9 cellular contexts compared by ENCODE assay signal in the genomic region with DNA sequence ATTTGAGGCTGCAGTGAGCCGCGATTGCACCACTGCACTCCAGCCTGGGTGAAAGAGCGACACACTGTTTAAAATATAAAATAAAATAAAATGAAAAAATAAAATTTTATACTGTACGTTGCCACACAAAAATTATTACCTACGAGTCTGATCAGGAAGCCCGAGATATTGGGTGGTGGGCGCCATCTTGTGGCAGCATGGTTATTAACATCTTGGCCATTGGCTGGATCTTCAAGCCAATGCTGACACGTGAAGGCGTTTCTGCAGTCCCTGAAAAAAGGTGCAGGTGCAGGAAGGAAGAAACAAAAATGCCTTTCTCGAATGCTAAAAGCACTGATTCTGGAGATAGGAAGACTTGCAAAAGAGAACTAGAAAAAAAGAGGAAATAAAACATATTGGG. TPM values are rescaled to one million over a fixed set of nuclear protein-coding genes. Genes with fewer than 3 reads are reported as not detected.
A peak's percentile ranks its signal among the peaks of the same experiment; 100 is the strongest.
DNase-seq lines count a peak whose midpoint lies in the region; ATAC-seq and TF ChIP-seq lines count a peak whose summit lies in the region.
"Had no signal": no experiment of that assay in that cellular context is flagged by ENCODE, and none has a peak within 500 bp of the region (broad histone marks: within the 10 kb centered on the region; RNA-seq: fewer than 3 reads in every experiment).

No MANE protein-coding gene starts in this region.

- TF ChIP-seq CTCF in GM12864 (IDR thresholded peaks at IDR 0.05; ENCODE audit: low read depth, low read length, missing control alignments) (peak; percentile 45), SK-N-SH (IDR thresholded peaks at IDR 0.05) (peak; percentile 74), heart right ventricle (IDR thresholded peaks at IDR 0.05) (peak; percentile 29 to 75 (median 60)), sigmoid colon (IDR thresholded peaks at IDR 0.05) (peak in 3 of 4 experiments; percentile 26 to 58 (median 36))

- peaks cover 8% of the 10 kb centered on the region for H3K4me1 Mint-ChIP-seq in activated naive CD8-positive, alpha-beta T cell treated with anti-CD3 and anti-CD28 coated beads, Interleukin-2, amount 10 ng/mL, durations not matched to agents 7 days and 5 days

- WGBS in SK-N-SH (ENCODE audit: low lambda C conversion rate) = 4% methylated on average over 10 of the region's 10 CpGs
- 13 to 16% methylated on average over 10 of the region's 10 CpGs for WGBS in heart right ventricle, 2 donors
- 11 to 15% methylated on average over 10 of the region's 10 CpGs for WGBS in sigmoid colon, 2 donors

- no peaks in the 10 kb centered on the region for H3K36me3 ChIP-seq in SK-N-SH (replicated peaks in 1 of 2; ENCODE audit: control insufficient read depth in 1 of 2, insufficient read depth in 2 of 2, low read length in 1 of 2)
- no peaks in the 10 kb centered on the region for H3K36me3 ChIP-seq in heart right ventricle
- no peaks in the 10 kb centered on the region for H3K36me3 ChIP-seq in sigmoid colon
- H3K36me3 ChIP-seq: gastrocnemius medialis had no signal

- TF ChIP-seq POLR2A in sigmoid colon (IDR thresholded peaks at IDR 0.05) = no peak

- no peaks in the 10 kb centered on the region for H3K79me2 ChIP-seq in SK-N-SH (ENCODE audit: insufficient read depth)

- no peak for DNase-seq in GM12864 (ENCODE audit: low read depth)
- peak; percentile 26 for DNase-seq in HuH-7 (ENCODE audit: low spot score)
- DNase-seq in SK-N-SH = peak; percentile 70
- DNase-seq in activated naive CD8-positive, alpha-beta T cell treated with anti-CD3 and anti-CD28 coated beads, Interleukin-2, amount 10 ng/mL, durations not matched to agents 7 days and 5 days = peak; percentile 66
- peak; percentile 29 to 43 for DNase-seq in heart right ventricle
- DNase-seq in sigmoid colon = peak; percentile 74
- DNase-seq in NCI-H1930 (lab: John Stamatoyannopoulos, UW) = no peak

- H3K9me3 ChIP-seq in SK-N-SH (no peaks in the 10 kb centered on the region), heart right ventricle (no peaks in the 10 kb centered on the region), sigmoid colon (no peaks in the 10 kb centered on the region)
- H3K9me3 ChIP-seq: gastrocnemius medialis had no signal

- H3K27ac ChIP-seq in SK-N-SH (ENCODE audit: low read depth in 2 of 2, low read length in 1 of 2) (no peak overlapping the region), heart right ventricle (no peak overlapping the region), sigmoid colon (no peak overlapping the region)
- H3K27ac ChIP-seq: gastrocnemius medialis had no signal

- peak; percentile 72 for TF ChIP-seq RAD21 in SK-N-SH (IDR thresholded peaks at IDR 0.05; ENCODE audit: low read length)

- no peak for TF ChIP-seq EP300 in SK-N-SH (IDR thresholded peaks at IDR 0.05; ENCODE audit: borderline replicate concordance in 1 of 2, low read depth in 1 of 2, low read length in 1 of 2)
- TF ChIP-seq EP300 in sigmoid colon (IDR thresholded peaks at IDR 0.05) = no peak

- no peaks in the 10 kb centered on the region for H3K9me3 Mint-ChIP-seq in activated naive CD8-positive, alpha-beta T cell treated with anti-CD3 and anti-CD28 coated beads, Interleukin-2, amount 10 ng/mL, durations not matched to agents 7 days and 5 days

- POLR2A ChIA-PET in SK-N-SH (lab: Yijun Ruan, JAX) = no interaction called here
- POLR2A ChIA-PET in activated naive CD8-positive, alpha-beta T cell treated with anti-CD3 and anti-CD28 coated beads, Interleukin-2, amount 10 ng/mL, durations not matched to agents 7 days and 5 days (lab: Charles Lee) = interaction anchor here (0.7 kb wide), 2 partner anchors 16 to 58 kb away, joined by 7 read pairs; no protein-coding TSS in a partner anchor

- no peaks in the 10 kb centered on the region for H3K4me1 ChIP-seq in SK-N-SH (ENCODE audit: control insufficient read depth in 1 of 2, insufficient read depth in 2 of 2, low read depth in 1 of 2, low read length in 1 of 2)
- peaks cover 0 to 13% (median 0%) of the 10 kb centered on the region in 9 donors for H3K4me1 ChIP-seq in heart right ventricle
- no peaks in the 10 kb centered on the region for H3K4me1 ChIP-seq in sigmoid colon
- H3K4me1 ChIP-seq: gastrocnemius medialis had no signal

- H3K27ac Mint-ChIP-seq in activated naive CD8-positive, alpha-beta T cell treated with anti-CD3 and anti-CD28 coated beads, Interleukin-2, amount 10 ng/mL, durations not matched to agents 7 days and 5 days = no peak overlapping the region

- no peak overlapping the region for H3K9ac ChIP-seq in SK-N-SH

- H3K4me3 ChIP-seq in GM12864 (ENCODE audit: low read depth, low read length) (no peak overlapping the region), SK-N-SH (ENCODE audit: low read depth in 2 of 2, low read length in 1 of 2) (no peak overlapping the region), heart right ventricle (no peak overlapping the region), sigmoid colon (no peak overlapping the region)
- H3K4me3 ChIP-seq: gastrocnemius medialis had no signal

- no peaks in the 10 kb centered on the region for H3K27me3 Mint-ChIP-seq in activated naive CD8-positive, alpha-beta T cell treated with anti-CD3 and anti-CD28 coated beads, Interleukin-2, amount 10 ng/mL, durations not matched to agents 7 days and 5 days

- no peaks in the 10 kb centered on the region for H4K20me1 ChIP-seq in SK-N-SH (ENCODE audit: insufficient read depth)

- no peaks in the 10 kb centered on the region for H3K36me3 Mint-ChIP-seq in activated naive CD8-positive, alpha-beta T cell treated with anti-CD3 and anti-CD28 coated beads, Interleukin-2, amount 10 ng/mL, durations not matched to agents 7 days and 5 days

- H2AFZ ChIP-seq in SK-N-SH (ENCODE audit: low read depth) = no peak overlapping the region

- CTCF ChIA-PET in SK-N-SH (lab: Yijun Ruan, JAX) = interaction anchor here (0.6 to 3.0 kb wide), 10 partner anchors 8 to 877 kb away, joined by 3 to 20 read pairs (median 4); no protein-coding TSS in a partner anchor

- H3K9me2 ChIP-seq in SK-N-SH = no peaks in the 10 kb centered on the region

- intact Hi-C loops in heart right ventricle (cut with DNase I) (no loop called here), sigmoid colon (cut with DNase I) (no loop called here)

- H3K4me2 ChIP-seq in SK-N-SH = no peak overlapping the region

- H3K27me3 ChIP-seq in SK-N-SH (ENCODE audit: insufficient read depth) (peaks cover 15% of the 10 kb centered on the region; the same call in 1 of the 2 replicates), heart right ventricle (peaks cover 0 to 26% (median 0%) of the 10 kb centered on the region in 7 donors), sigmoid colon (no peaks in the 10 kb centered on the region)
- H3K27me3 ChIP-seq: gastrocnemius medialis had no signal

- no peak overlapping the region for H3K4me3 Mint-ChIP-seq in activated naive CD8-positive, alpha-beta T cell treated with anti-CD3 and anti-CD28 coated beads, Interleukin-2, amount 10 ng/mL, durations not matched to agents 7 days and 5 days

- ATAC-seq in activated naive CD8-positive, alpha-beta T cell treated with anti-CD3 and anti-CD28 coated beads, Interleukin-2, amount 10 ng/mL, durations not matched to agents 7 days and 5 days (ENCODE audit: low read depth) = no peak
- ATAC-seq in heart right ventricle (no peak), HG02938 (IDR thresholded peaks at IDR 0.05; ENCODE audit: unreplicated experiment) (no peak)
- ATAC-seq: gastrocnemius medialis had no signal

- H3F3A ChIP-seq in SK-N-SH (replicated peaks; ENCODE audit: insufficient read depth) = no peaks in the 10 kb centered on the region

TF ChIP-seq in SK-N-SH, 30 proteins besides CTCF, POLR2A, EP300 and RAD21:
- TF ChIP-seq CHD2 (IDR thresholded peaks at IDR 0.05; ENCODE audit: low read length, partially characterized antibody) (no peak), TEAD4 (IDR thresholded peaks at IDR 0.05; ENCODE audit: borderline replicate concordance, insufficient read depth) (no peak), FOXJ3 (CRISPR knock-in tag; IDR thresholded peaks at IDR 0.05) (no peak), SMC3 (IDR thresholded peaks at IDR 0.05; ENCODE audit: low read depth, low read length) (peak; percentile 48)
- TF ChIP-seq, protein P1, sequence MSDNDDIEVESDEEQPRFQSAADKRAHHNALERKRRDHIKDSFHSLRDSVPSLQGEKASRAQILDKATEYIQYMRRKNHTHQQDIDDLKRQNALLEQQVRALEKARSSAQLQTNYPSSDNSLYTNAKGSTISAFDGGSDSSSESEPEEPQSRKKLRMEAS (IDR thresholded peaks at IDR 0.05; ENCODE audit: low read depth) = peak; percentile 37; the same call in 1 of the 2 replicates

RNA-seq across cellular contexts. Expression of gene TLR8, which starts 4.9 kb away (rescaled TPM):
- polyA plus RNA-seq in SK-N-SH (2012; rRNA removed) (not detected in 2 replicates), heart right ventricle (under 1 TPM; 0.07 to 0.23 TPM), sigmoid colon (1 to 10 TPM in 2 of 3 donors, under 1 TPM in 1; 0.60 to 1.7 (median 1.4) TPM)
- polyA plus RNA-seq in SK-N-SH (2012; cell fraction: cytosol; rRNA removed) = not detected in 2 replicates
- not detected in 2 replicates for polyA plus RNA-seq in SK-N-SH (2012; cell fraction: nucleus; rRNA removed)
- total RNA-seq in activated naive CD8-positive, alpha-beta T cell treated with anti-CD3 and anti-CD28 coated beads, Interleukin-2, amount 10 ng/mL, durations not matched to agents 7 days and 5 days = under 1 TPM; 0.11 to 0.17 TPM
- total RNA-seq in heart right ventricle (1 to 10 TPM in 4 of 10 donors, under 1 TPM in 6; 0.17 to 6.9 (median 0.67) TPM), sigmoid colon (1 to 10 TPM in 3 of 4 donors, under 1 TPM in 1; 0.28 to 3.0 (median 2.7) TPM)

RNA-seq across cellular contexts. Expression of gene TLR7, which starts 34.6 kb away (rescaled TPM):
- not detected in 2 replicates for polyA plus RNA-seq in SK-N-SH (2012; rRNA removed)
- not detected in 2 replicates for polyA plus RNA-seq in SK-N-SH (2012; cell fraction: cytosol; rRNA removed)
- polyA plus RNA-seq in SK-N-SH (2012; cell fraction: nucleus; rRNA removed) = not detected in 2 replicates
- under 1 TPM; 0.31 to 0.33 TPM for total RNA-seq in activated naive CD8-positive, alpha-beta T cell treated with anti-CD3 and anti-CD28 coated beads, Interleukin-2, amount 10 ng/mL, durations not matched to agents 7 days and 5 days
- 1 to 10 TPM in 2 of 10 donors, under 1 TPM in 8; 0.15 to 3.2 (median 0.55) TPM for total RNA-seq in heart right ventricle
- under 1 TPM; 0.03 to 0.07 TPM for polyA plus RNA-seq in heart right ventricle
- total RNA-seq in sigmoid colon = under 1 TPM; 0.28 to 0.71 (median 0.52) TPM
- polyA plus RNA-seq in sigmoid colon = 1 to 10 TPM in 2 of 3 donors, under 1 TPM in 1; under 0.01 to 2.3 (median 1.4) TPM

Comparison
In these comparisons a context has a peak if more than half of its experiments do, and no peak if none do; other contexts are left out.
1. DNase-seq: peak in HuH-7 (single experiment), SK-N-SH (single experiment), activated naive CD8-positive, alpha-beta T cell treated with anti-CD3 and anti-CD28 coated beads, Interleukin-2, amount 10 ng/mL, durations not matched to agents 7 days and 5 days (single experiment), heart right ventricle (2 of 2) and sigmoid colon (single experiment); none in GM12864 (single experiment) and NCI-H1930 (0 of 2).
2. Peak in every context shown above with its lines, with median percentiles within 50 percentile points of each other: CTCF ChIP-seq.